10 cellular contexts compared by ENCODE assay signal in genomic region chr1:154837679-154838171, GRCh38. TPM values are rescaled to one million over a fixed set of nuclear protein-coding genes. Genes with fewer than 3 reads are reported as not detected.
A peak's percentile ranks its signal among the peaks of the same experiment; 100 is the strongest.
DNase-seq lines count a peak whose midpoint lies in the region; ATAC-seq, FAIRE-seq and TF ChIP-seq lines count a peak whose summit lies in the region.
"Had no signal": no experiment of that assay in that cellular context is flagged by ENCODE, and none has a peak within 500 bp of the region (broad histone marks: within the 10 kb centered on the region; RNA-seq: fewer than 3 reads in every experiment).

No MANE protein-coding gene starts in this region.

- H3K23ac ChIP-seq in H1 (ENCODE audit: insufficient read length), result no peak overlapping the region

- H3K4me3 ChIP-seq in BE2C (ENCODE audit: low read depth, low read length), result no peak overlapping the region
- no peak overlapping the region for H3K4me3 ChIP-seq in H1 (ENCODE audit: extremely low read depth in 1 of 4, insufficient read depth in 2 of 4, low read depth in 3 of 4, low read length in 4 of 4)
- H3K4me3 ChIP-seq: HAP-1, SK-N-MC had no signal

- no peak overlapping the region for H3K27ac ChIP-seq in H1 (ENCODE audit: low read depth, low read length)
- H3K27ac ChIP-seq: SK-N-MC had no signal

- H2BK12ac ChIP-seq in H1 (ENCODE audit: low read depth, low read length), result no peak overlapping the region

- no peak overlapping the region for H4K91ac ChIP-seq in H1 (replicated peaks; ENCODE audit: insufficient read length, low read length)

- H2BK120ac ChIP-seq in H1 (replicated peaks; ENCODE audit: low read depth, low read length), result no peak overlapping the region

- peaks cover 0 to 1% of the 10 kb centered on the region in 2 experiments for H4K20me1 ChIP-seq in H1 (replicated peaks in 1 of 2; ENCODE audit: control insufficient read depth in 1 of 2, insufficient read depth in 2 of 2, low read length in 2 of 2)

- ATAC-seq in GM19395 (IDR thresholded peaks at IDR 0.05; ENCODE audit: unreplicated experiment) (peak; percentile 79), HG03571 (IDR thresholded peaks at IDR 0.05; ENCODE audit: unreplicated experiment) (peak; percentile 60), HG03439 (IDR thresholded peaks at IDR 0.05; ENCODE audit: unreplicated experiment) (no peak), HG03025 (IDR thresholded peaks at IDR 0.05; ENCODE audit: low FRiP score, unreplicated experiment) (no peak), GM21381 (IDR thresholded peaks at IDR 0.05; ENCODE audit: unreplicated experiment) (no peak)

- no peak overlapping the region for H3K4me2 ChIP-seq in H1 (ENCODE audit: insufficient read depth in 1 of 2, low read depth in 2 of 2, low read length in 2 of 2)

- H3K27me3 ChIP-seq in BE2C (no peaks in the 10 kb centered on the region), H1 (replicated peaks in 1 of 4; ENCODE audit: control insufficient read depth in 3 of 4, extremely low read depth in 1 of 4, insufficient read depth in 3 of 4, low read length in 3 of 4) (no peaks in the 10 kb centered on the region)

- no peak overlapping the region for H3K14ac ChIP-seq in H1 (ENCODE audit: insufficient read length)

- H3K4ac ChIP-seq in H1 (replicated peaks; ENCODE audit: insufficient read length, low read depth, low read length), result no peak overlapping the region

- peak; percentile 65 for DNase-seq in BE2C
- DNase-seq in H1 (ENCODE audit: low read depth in 1 of 2, low spot score in 2 of 2), result no peak
- no peak for DNase-seq in medulla oblongata (ENCODE audit: extremely low spot score)

- H3K79me2 ChIP-seq in H1 (ENCODE audit: control insufficient read depth in 1 of 2, insufficient read depth in 2 of 2, low read length in 2 of 2), result no peaks in the 10 kb centered on the region

- H4K8ac ChIP-seq in H1 (ENCODE audit: extremely low read depth, insufficient read depth, low read length), result peak overlapping the region; percentile 11; the same call in 1 of the 2 replicates

- TF ChIP-seq CTCF in BE2C (IDR thresholded peaks at IDR 0.05; ENCODE audit: low read depth, low read length) (no peak), H1 (IDR thresholded peaks at IDR 0.05; ENCODE audit: control extremely low read depth in 1 of 3, insufficient read depth in 1 of 3, low read depth in 1 of 3, low read length in 3 of 3) (no peak)

- H3K23me2 ChIP-seq in H1 (ENCODE audit: low read depth, low read length), result no peaks in the 10 kb centered on the region

- no peak for TF ChIP-seq RAD21 in H1 (IDR thresholded peaks at IDR 0.05 in 1 of 2, conservative IDR thresholded peaks at IDR 0.05 in 1 of 2; ENCODE audit: low read depth in 2 of 2, low read length in 2 of 2)

- FAIRE-seq in H1 (lab: Jason Lieb, UNC), result no peak

- no peak overlapping the region for H3K18ac ChIP-seq in H1 (ENCODE audit: extremely low read depth, low read length)

- H3K9ac ChIP-seq in H1 (replicated peaks in 1 of 4; ENCODE audit: extremely low read depth in 1 of 4, low read depth in 3 of 4, low read length in 3 of 4), result no peak overlapping the region

- no peak overlapping the region for H2AK5ac ChIP-seq in H1 (ENCODE audit: low read depth, low read length)

- no peak overlapping the region for H4K5ac ChIP-seq in H1 (ENCODE audit: insufficient read length, low read depth, low read length)

- no peaks in the 10 kb centered on the region for H3K36me3 ChIP-seq in BE2C
- no peaks in the 10 kb centered on the region for H3K36me3 ChIP-seq in H1 (ENCODE audit: control insufficient read depth in 2 of 4, insufficient read depth in 4 of 4, low read length in 3 of 4)
- H3K36me3 ChIP-seq: HAP-1 had no signal

- H3K79me1 ChIP-seq in H1 (ENCODE audit: low read depth, low read length), result no peaks in the 10 kb centered on the region

- WGBS in H1 (ENCODE audit: extremely low coverage in 1 of 2, insufficient coverage in 1 of 2, insufficient read length in 1 of 2, insufficient replicate concordance in 2 of 2, low coverage in 1 of 2, low lambda C conversion rate in 2 of 2, missing lambda C conversion rate in 1 of 2), 2 experiments, result 86% methylated on average over 10 of the region's 13 CpGs; no CpG with 5 or more reads in 1 of the 2 experiments

- CTCF ChIA-PET in H1 (lab: Charles Lee; ENCODE audit: partially characterized antibody), result interaction anchor here (0.7 to 6.0 kb wide), 16 partner anchors 9 to 136 kb away, joined by 3 to 31 read pairs (median 4); partner anchors contain the start of genes KCNN3 and PMVK

- peaks cover 17% of the 10 kb centered on the region for H3K4me1 ChIP-seq in BE2C
- peaks cover 0 to 11% (median 4%) of the 10 kb centered on the region in 4 experiments; a peak in 4 of 7 replicates for H3K4me1 ChIP-seq in H1 (replicated peaks in 1 of 4; ENCODE audit: control insufficient read depth in 3 of 4, insufficient read depth in 4 of 4, low read length in 3 of 4)
- H3K4me1 ChIP-seq: HAP-1 had no signal

- no peak overlapping the region for H3K56ac ChIP-seq in H1 (replicated peaks; ENCODE audit: insufficient read length, low read depth, low read length)

- H3K9me3 ChIP-seq in BE2C, result no peaks in the 10 kb centered on the region
- H3K9me3 ChIP-seq in H1 (ENCODE audit: insufficient read depth in 2 of 2, low read depth in 1 of 2, low read length in 1 of 2), result no peaks in the 10 kb centered on the region
- H3K9me3 ChIP-seq: HAP-1 had no signal

- H2BK15ac ChIP-seq in H1 (ENCODE audit: low read length), result no peak overlapping the region

- H2BK20ac ChIP-seq in H1 (ENCODE audit: low read length), result no peak overlapping the region

- POLR2A ChIA-PET in H1 (lab: Charles Lee; ENCODE audit: partially characterized antibody), result no interaction called here

- H2AFZ ChIP-seq in H1 (ENCODE audit: low read length), result no peak overlapping the region

- TF ChIP-seq EP300 in H1 (IDR thresholded peaks at IDR 0.05; ENCODE audit: borderline replicate concordance in 1 of 2, low read depth in 2 of 2, low read length in 2 of 2), result no peak

- no peak overlapping the region for H2BK5ac ChIP-seq in H1 (ENCODE audit: low read depth, low read length)

- TF ChIP-seq POLR2A in H1 (IDR thresholded peaks at IDR 0.05; ENCODE audit: control extremely low read depth in 1 of 2, low read depth in 2 of 2, low read length in 2 of 2), result no peak

TF ChIP-seq in H1, 55 proteins besides CTCF, POLR2A, EP300 and RAD21:
- TF ChIP-seq EGR1 (IDR thresholded peaks at IDR 0.05; ENCODE audit: borderline replicate concordance, low read depth, low read length), result no peak
- no peak for TF ChIP-seq TEAD4 (IDR thresholded peaks at IDR 0.05; ENCODE audit: low read depth, low read length)
- no peak for TF ChIP-seq JUND (IDR thresholded peaks at IDR 0.05; ENCODE audit: low read length)
- TF ChIP-seq ASH2L (IDR thresholded peaks at IDR 0.05; ENCODE audit: low read length), result no peak
- TF ChIP-seq E2F6 (IDR thresholded peaks at IDR 0.05), result no peak
- no peak for TF ChIP-seq SRF (IDR thresholded peaks at IDR 0.05; ENCODE audit: low read depth, low read length)
- TF ChIP-seq SIN3A (conservative IDR thresholded peaks at IDR 0.05 in 1 of 2, IDR thresholded peaks at IDR 0.05 in 1 of 2; ENCODE audit: low read depth in 1 of 2, low read length in 2 of 2), result no peak
- no peak for TF ChIP-seq CHD2 (IDR thresholded peaks at IDR 0.05; ENCODE audit: low read length)
- no peak for TF ChIP-seq TAF1 (IDR thresholded peaks at IDR 0.05; ENCODE audit: low read depth, low read length)
- TF ChIP-seq SP4 (IDR thresholded peaks at IDR 0.05; ENCODE audit: low read length), result no peak
- TF ChIP-seq MAX (IDR thresholded peaks at IDR 0.05), result no peak
- TF ChIP-seq TCF12 (IDR thresholded peaks at IDR 0.05; ENCODE audit: low read depth, low read length), result no peak
- no peak for TF ChIP-seq NANOG (IDR thresholded peaks at IDR 0.05; ENCODE audit: insufficient read depth, low read depth, low read length, poor library complexity, severe bottlenecking)
- no peak for TF ChIP-seq GABPA (IDR thresholded peaks at IDR 0.05; ENCODE audit: borderline replicate concordance, insufficient read depth, low read length)
- TF ChIP-seq SUZ12 (IDR thresholded peaks at IDR 0.05; ENCODE audit: low read length), result no peak
- TF ChIP-seq FOSL1 (IDR thresholded peaks at IDR 0.05; ENCODE audit: insufficient read depth, low read depth, low read length), result no peak
- TF ChIP-seq BRCA1 (IDR thresholded peaks at IDR 0.05; ENCODE audit: low read depth, low read length), result no peak

RNA-seq across cellular contexts. Expression of gene KCNN3, which starts 32.4 kb away (rescaled TPM):
- polyA plus RNA-seq in BE2C (2012; ENCODE audit: insufficient read depth, insufficient read length, low read depth), result 0.31 TPM
- 2.8 and 3.0 TPM in 2 replicates for total RNA-seq in H1 (2021; fragmentation: NEBNext Ultra II Directional; extraction: Animal tissue kit (Norgen Biotek cat#: 25700))
- polyA plus RNA-seq in H1 (2011; rRNA removed), result 3.7 and 4.5 TPM in 2 replicates
- polyA plus RNA-seq in H1 (2011; cell fraction: cytosol; rRNA removed), result 2.1 TPM
- polyA plus RNA-seq in H1 (2011; cell fraction: nucleus; rRNA removed), result 5.4 TPM
- 2.8 to 4.4 TPM (median 3.5 TPM) in 4 replicates for polyA plus RNA-seq in H1 (2012, experiment 1 of 2)
- 1.6 TPM for polyA plus RNA-seq in H1 (2012, experiment 2 of 2)
- 1.7 TPM for polyA plus RNA-seq in H1 (2013, experiment 1 of 2)
- polyA plus RNA-seq in H1 (2013, experiment 2 of 2), result 1.9 TPM
- 5.4 and 9.2 TPM in 2 replicates for polyA minus RNA-seq in H1 (2011; rRNA and poly(A)+ RNA removed)
- polyA minus RNA-seq in H1 (2011; cell fraction: cytosol; rRNA and poly(A)+ RNA removed), result 3.9 TPM
- polyA minus RNA-seq in H1 (2011; cell fraction: nucleus; rRNA and poly(A)+ RNA removed), result 4.1 TPM

Comparison
In these comparisons a context has a peak if more than half of its experiments do, and no peak if none do; other contexts are left out.
1. ATAC-seq: peak in GM19395 (single experiment) and HG03571 (single experiment); none in HG03439 (single experiment), HG03025 (single experiment) and GM21381 (single experiment).